8 cellular contexts compared by ENCODE assay signal in the genomic region with DNA sequence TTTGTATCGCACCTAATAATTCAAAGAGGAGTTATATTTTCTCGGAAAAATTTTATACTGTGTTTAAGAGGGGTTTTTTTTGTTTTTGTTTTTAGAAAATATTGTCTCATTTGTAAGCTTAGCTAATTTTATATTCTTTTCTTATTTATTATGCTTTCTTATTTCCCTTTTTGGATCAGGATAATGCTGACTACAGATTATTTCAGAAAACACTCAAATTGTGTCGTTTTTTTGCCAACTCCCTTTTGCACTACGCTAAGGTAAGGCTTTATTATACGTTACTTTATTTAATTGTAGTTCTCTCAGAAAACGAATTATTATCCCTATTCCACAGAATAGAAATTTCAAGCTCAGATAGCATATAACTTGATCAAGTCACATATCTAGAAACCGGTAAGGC.
"Had no signal": no experiment of that assay in that cellular context is flagged by ENCODE, and none has a peak within 500 bp of the region (broad histone marks: within the 10 kb centered on the region; RNA-seq: fewer than 3 reads in every experiment).

No MANE protein-coding gene starts in this region.

- DNase-seq: GDM1, GF-D8 had no signal

- H3K4me3 ChIP-seq: GM12878 had no signal

- FAIRE-seq: G401.6, GM12878, GM12891, GM12892, GM18507, GM19239 had no signal

- ATAC-seq: GM12878 had no signal
